29 cellular contexts compared by ENCODE assay signal in the genomic region with DNA sequence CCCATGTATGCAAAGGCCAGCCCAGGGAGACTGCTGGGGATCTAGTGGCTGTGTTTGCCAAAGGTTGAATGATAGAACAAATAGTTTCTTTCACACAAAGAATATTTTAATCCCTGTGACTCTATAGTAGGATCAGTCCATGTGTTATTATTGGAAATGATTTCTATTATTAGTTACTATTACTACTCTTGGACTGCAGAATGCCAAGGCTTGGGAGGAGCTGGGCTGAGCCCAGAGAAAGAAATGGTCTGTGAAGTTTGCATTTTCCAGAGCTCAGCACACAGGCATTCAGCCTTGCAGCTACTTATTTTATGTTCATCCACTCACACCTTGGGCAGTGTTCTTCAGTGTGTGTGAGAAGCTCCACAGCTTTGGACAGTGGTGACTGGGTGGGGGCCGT.
"Had no signal": no experiment of that assay in that cellular context is flagged by ENCODE, and none has a peak within 500 bp of the region (broad histone marks: within the 10 kb centered on the region; RNA-seq: fewer than 3 reads in every experiment).

No MANE protein-coding gene starts in this region.

- H2AFZ ChIP-seq: hepatocyte had no signal

- H3K27ac ChIP-seq: colonic mucosa, hepatocyte, pancreas, prostate gland, SK-N-MC, suprapubic skin, tibial artery had no signal

- H3K9me3 Mint-ChIP-seq: activated naive CD4-positive, alpha-beta T cell treated with anti-CD3 and anti-CD28 coated beads for 36 hours; activated naive CD8-positive, alpha-beta T cell treated with anti-CD3 and anti-CD28 coated beads, Interleukin-2, amount 10 ng/mL, durations not matched to agents 7 days and 5 days; activated T-cell treated with anti-CD3 and anti-CD28 coated beads, Interleukin-2, amount 50 U/mL, for 72 hours; natural killer cell treated with Interleukin-12 subunit alpha and Interleukin-12 subunit beta and Interleukin-15 and Interleukin-18, amount 100 ng/mL, for 72 hours had no signal

- DNase-seq: activated CD4-positive, alpha-beta T cell treated with anti-CD3 and anti-CD28 coated beads for 4 hours; activated CD4-positive, alpha-beta T cell treated with anti-CD3 and anti-CD28 coated beads, Interleukin-2, amount 50 U/mL, for 4 hours; activated CD4-positive, CD25-positive, alpha-beta regulatory T cell; activated effector memory CD4-positive, alpha-beta T cell treated with Interleukin-2 at 50 U/mL for 16 hours; activated naive CD4-positive, alpha-beta T cell treated with anti-CD3 and anti-CD28 coated beads for 36 hours; activated naive CD8-positive, alpha-beta T cell treated with anti-CD3 and anti-CD28 coated beads, Interleukin-2, amount 10 ng/mL, durations not matched to agents 7 days and 5 days; activated T-cell treated with anti-CD3 and anti-CD28 coated beads for 4 hours; activated T-cell treated with anti-CD3 and anti-CD28 coated beads, Interleukin-2, amount 50 U/mL, for 72 hours; amniotic stem cell; colonic mucosa; effector CD8-positive, alpha-beta T cell; gastrocnemius medialis; glutamatergic neuron; islet precursor cell; pancreas; retina; stimulated activated CD4-positive, alpha-beta T cell treated with anti-CD3 and anti-CD28 coated beads, Interleukin-1b, Interleukin-23, amount 100 ng/mL, for 48 hours; stimulated activated CD4-positive, alpha-beta T cell treated with anti-CD3 and anti-CD28 coated beads, Interleukin-4, amount 100 ng/mL, for 4 hours; stimulated activated CD8-positive, alpha-beta memory T cell treated with anti-CD3 and anti-CD28 coated beads, Interleukin-4, amount 100 ng/mL, for 48 hours; tibial artery had no signal

- H3K4me3 Mint-ChIP-seq: activated naive CD4-positive, alpha-beta T cell treated with anti-CD3 and anti-CD28 coated beads for 36 hours; activated naive CD8-positive, alpha-beta T cell treated with anti-CD3 and anti-CD28 coated beads, Interleukin-2, amount 10 ng/mL, durations not matched to agents 7 days and 5 days; activated T-cell treated with anti-CD3 and anti-CD28 coated beads, Interleukin-2, amount 50 U/mL, for 72 hours; natural killer cell treated with Interleukin-12 subunit alpha and Interleukin-12 subunit beta and Interleukin-15 and Interleukin-18, amount 100 ng/mL, for 72 hours; stimulated activated memory B cell treated with anti-CD40 and anti-IgM and Interleukin-4, amounts not matched to agents 10 μg/mL and 1 μg/mL and 100 μg/mL, for 72 hours had no signal

- H3K79me2 ChIP-seq: hepatocyte had no signal

- H3K9me3 ChIP-seq: colonic mucosa, gastrocnemius medialis, pancreas, prostate gland, suprapubic skin, tibial artery had no signal

- H3K27me3 ChIP-seq: colonic mucosa, gastrocnemius medialis, hepatocyte, pancreas, tibial artery had no signal

- H3K4me1 ChIP-seq: colonic mucosa, gastrocnemius medialis, pancreas, prostate gland, suprapubic skin had no signal

- H3K4me2 ChIP-seq: hepatocyte, smooth muscle cell had no signal

- ATAC-seq: activated T-cell treated with anti-CD3 and anti-CD28 coated beads, Interleukin-2, amount 50 U/mL, for 72 hours; gastrocnemius medialis; pancreas; stimulated activated memory B cell treated with anti-CD40 and anti-IgM and Interleukin-4, amounts not matched to agents 10 μg/mL and 1 μg/mL and 100 μg/mL, for 72 hours had no signal

- H3K36me3 ChIP-seq: colonic mucosa, gastrocnemius medialis, pancreas, prostate gland, suprapubic skin, tibial artery had no signal

- FAIRE-seq: bronchial epithelial cell, endometrium, pancreas had no signal

- H3K4me3 ChIP-seq: colonic mucosa, gastrocnemius medialis, hepatocyte, pancreas, prostate gland, SK-N-MC, smooth muscle cell, suprapubic skin, tibial artery had no signal

- H3K4me1 Mint-ChIP-seq: stimulated activated memory B cell treated with anti-CD40 and anti-IgM and Interleukin-4, amounts not matched to agents 10 μg/mL and 1 μg/mL and 100 μg/mL, for 72 hours had no signal

- H3K36me3 Mint-ChIP-seq: activated naive CD8-positive, alpha-beta T cell treated with anti-CD3 and anti-CD28 coated beads, Interleukin-2, amount 10 ng/mL, durations not matched to agents 7 days and 5 days; natural killer cell treated with Interleukin-12 subunit alpha and Interleukin-12 subunit beta and Interleukin-15 and Interleukin-18, amount 100 ng/mL, for 72 hours; stimulated activated memory B cell treated with anti-CD40 and anti-IgM and Interleukin-4, amounts not matched to agents 10 μg/mL and 1 μg/mL and 100 μg/mL, for 72 hours had no signal

- H3K27me3 Mint-ChIP-seq: activated naive CD8-positive, alpha-beta T cell treated with anti-CD3 and anti-CD28 coated beads, Interleukin-2, amount 10 ng/mL, durations not matched to agents 7 days and 5 days had no signal

- H3K27ac Mint-ChIP-seq: activated naive CD4-positive, alpha-beta T cell treated with anti-CD3 and anti-CD28 coated beads for 36 hours; activated naive CD8-positive, alpha-beta T cell treated with anti-CD3 and anti-CD28 coated beads, Interleukin-2, amount 10 ng/mL, durations not matched to agents 7 days and 5 days; activated T-cell treated with anti-CD3 and anti-CD28 coated beads, Interleukin-2, amount 50 U/mL, for 72 hours; natural killer cell treated with Interleukin-12 subunit alpha and Interleukin-12 subunit beta and Interleukin-15 and Interleukin-18, amount 100 ng/mL, for 72 hours; stimulated activated memory B cell treated with anti-CD40 and anti-IgM and Interleukin-4, amounts not matched to agents 10 μg/mL and 1 μg/mL and 100 μg/mL, for 72 hours had no signal
